7 cellular contexts compared by ENCODE assay signal in the genomic region with DNA sequence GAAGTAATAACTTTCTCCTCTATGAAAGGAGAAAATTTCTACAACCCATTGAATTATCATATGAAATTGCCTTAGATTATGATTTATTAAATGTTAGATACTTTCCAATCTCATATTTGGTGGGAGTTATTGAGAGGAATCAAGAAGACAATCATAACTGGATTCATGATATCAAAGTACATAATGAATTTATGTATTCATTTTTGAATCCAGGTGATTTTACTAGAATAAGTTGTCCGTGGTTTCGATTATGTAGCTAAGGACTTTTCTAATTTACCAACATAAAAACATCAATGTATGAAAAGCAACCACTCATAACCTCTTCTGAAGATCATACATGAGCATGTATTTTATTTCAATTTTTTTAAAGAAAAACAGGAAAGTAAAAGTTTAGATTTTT.
"Had no signal": no experiment of that assay in that cellular context is flagged by ENCODE, and none has a peak within 500 bp of the region (broad histone marks: within the 10 kb centered on the region; RNA-seq: fewer than 3 reads in every experiment).

No MANE protein-coding gene starts in this region.

- H3K4me2 ChIP-seq: KMS-11 had no signal

- DNase-seq: IMR-90, KBM-7, KG1 had no signal

- FAIRE-seq: HepG2, HTR-8/SVneo had no signal

- ATAC-seq: HepG2 had no signal

- H3K9ac ChIP-seq: KMS-11 had no signal

- H3K27ac ChIP-seq: HL-60, KMS-11 had no signal
